ENCODE assay signal across 42 cellular contexts in genomic region chr10:35584946-35585345, GRCh38. TPM values are rescaled to one million over a fixed set of nuclear protein-coding genes. Genes with fewer than 3 reads are reported as not detected.
"Had no signal": no experiment of that assay in that cellular context is flagged by ENCODE, and none has a peak within 500 bp of the region (broad histone marks: within the 10 kb centered on the region; RNA-seq: fewer than 3 reads in every experiment).

No MANE protein-coding gene starts in this region.

- H3K36me3 Mint-ChIP-seq: activated naive CD4-positive, alpha-beta T cell treated with anti-CD3 and anti-CD28 coated beads, Interleukin-2, amount 10 ng/mL, durations not matched to agents 7 days and 5 days; activated naive CD4-positive, alpha-beta T cell treated with anti-CD3 and anti-CD28 coated beads, Interleukin-2, amount 50 U/mL, for 24 hours; activated naive CD4-positive, alpha-beta T cell treated with anti-CD3 and anti-CD28 coated beads, Interleukin-2, amount 50 U/mL, for 72 hours; activated naive CD8-positive, alpha-beta T cell; activated naive CD8-positive, alpha-beta T cell treated with anti-CD3 and anti-CD28 coated beads for 36 hours; activated naive CD8-positive, alpha-beta T cell treated with anti-CD3 and anti-CD28 coated beads, Interleukin-2, amount 10 ng/mL, durations not matched to agents 7 days and 5 days; brain had no signal

- H3K4me3 Mint-ChIP-seq: activated naive CD4-positive, alpha-beta T cell treated with anti-CD3 and anti-CD28 coated beads for 36 hours; activated naive CD4-positive, alpha-beta T cell treated with anti-CD3 and anti-CD28 coated beads, Interleukin-2, amount 10 ng/mL, durations not matched to agents 7 days and 5 days; activated naive CD4-positive, alpha-beta T cell treated with anti-CD3 and anti-CD28 coated beads, Interleukin-2, amount 50 U/mL, for 24 hours; activated naive CD8-positive, alpha-beta T cell; activated naive CD8-positive, alpha-beta T cell treated with anti-CD3 and anti-CD28 coated beads for 36 hours; activated naive CD8-positive, alpha-beta T cell treated with anti-CD3 and anti-CD28 coated beads, Interleukin-2, amount 10 ng/mL, durations not matched to agents 7 days and 5 days; activated naive CD8-positive, alpha-beta T cell treated with anti-CD3 and anti-CD28 coated beads, Interleukin-2, amount 50 U/mL, for 24 hours; activated T-cell treated with anti-CD3 and anti-CD28 coated beads, Interleukin-2, amount 50 U/mL, for 24 hours; activated T-cell treated with anti-CD3 and anti-CD28 coated beads, Interleukin-2, amount 50 U/mL, for 4 hours; activated T-cell treated with anti-CD3 and anti-CD28 coated beads, Interleukin-2, amount 50 U/mL, for 72 hours; activated T-helper 1 cell treated with anti-CD3 and anti-CD28 coated beads, Interleukin-12 subunit alpha, Interleukin-12 subunit beta, Interleukin-2, Interleukin-4 antibody, amounts not matched to agents 30 ng/mL and 10 ng/mL and 1 ng/mL, durations not matched to agents 14 hours and 24 hours and 36 hours; activated T-helper 17 cell treated with anti-CD3 and anti-CD28 coated beads, Interleukin-2, amount 50 U/mL, for 72 hours; brain; central memory CD8-positive, alpha-beta T cell had no signal

- H3K27me3 Mint-ChIP-seq: activated T-helper 17 cell treated with anti-CD3 and anti-CD28 coated beads, Interleukin-2, amount 50 U/mL, for 72 hours had no signal

- H3K9me3 Mint-ChIP-seq: activated naive CD4-positive, alpha-beta T cell treated with anti-CD3 and anti-CD28 coated beads for 36 hours; activated naive CD4-positive, alpha-beta T cell treated with anti-CD3 and anti-CD28 coated beads, Interleukin-2, amount 10 ng/mL, durations not matched to agents 7 days and 5 days; activated naive CD4-positive, alpha-beta T cell treated with anti-CD3 and anti-CD28 coated beads, Interleukin-2, amount 50 U/mL, for 24 hours; activated naive CD8-positive, alpha-beta T cell treated with anti-CD3 and anti-CD28 coated beads for 36 hours; activated naive CD8-positive, alpha-beta T cell treated with anti-CD3 and anti-CD28 coated beads, Interleukin-2, amount 10 ng/mL, durations not matched to agents 7 days and 5 days; activated naive CD8-positive, alpha-beta T cell treated with anti-CD3 and anti-CD28 coated beads, Interleukin-2, amount 50 U/mL, for 24 hours; activated T-cell treated with anti-CD3 and anti-CD28 coated beads, Interleukin-2, amount 50 U/mL, for 24 hours; activated T-cell treated with anti-CD3 and anti-CD28 coated beads, Interleukin-2, amount 50 U/mL, for 4 hours; activated T-cell treated with anti-CD3 and anti-CD28 coated beads, Interleukin-2, amount 50 U/mL, for 72 hours; activated T-helper 1 cell treated with anti-CD3 and anti-CD28 coated beads, Interleukin-12 subunit alpha, Interleukin-12 subunit beta, Interleukin-2, Interleukin-4 antibody, amounts not matched to agents 30 ng/mL and 10 ng/mL and 1 ng/mL, durations not matched to agents 14 hours and 24 hours and 36 hours; activated T-helper 17 cell treated with anti-CD3 and anti-CD28 coated beads, Interleukin-2, amount 50 U/mL, for 72 hours; activated T-helper 2 cell treated with anti-CD3 and anti-CD28 coated beads, Interferon-gamma antibody, Interleukin-2, Interleukin-4, amounts not matched to agents 10 μg/mL and 5 μg/mL and 100 μg/mL, durations not matched to agents 14 hours and 24 hours and 36 hours; brain; central memory CD8-positive, alpha-beta T cell had no signal

- H3K9me3 ChIP-seq: adrenal gland, ascending aorta, body of pancreas, breast epithelium had no signal

- H3K27ac Mint-ChIP-seq: activated naive CD4-positive, alpha-beta T cell treated with anti-CD3 and anti-CD28 coated beads for 36 hours; activated naive CD4-positive, alpha-beta T cell treated with anti-CD3 and anti-CD28 coated beads, Interleukin-2, amount 10 ng/mL, durations not matched to agents 7 days and 5 days; activated naive CD4-positive, alpha-beta T cell treated with anti-CD3 and anti-CD28 coated beads, Interleukin-2, amount 50 U/mL, for 24 hours; activated naive CD8-positive, alpha-beta T cell; activated naive CD8-positive, alpha-beta T cell treated with anti-CD3 and anti-CD28 coated beads for 36 hours; activated naive CD8-positive, alpha-beta T cell treated with anti-CD3 and anti-CD28 coated beads, Interleukin-2, amount 10 ng/mL, durations not matched to agents 7 days and 5 days; activated naive CD8-positive, alpha-beta T cell treated with anti-CD3 and anti-CD28 coated beads, Interleukin-2, amount 50 U/mL, for 24 hours; activated T-cell treated with anti-CD3 and anti-CD28 coated beads, Interleukin-2, amount 50 U/mL, for 24 hours; activated T-cell treated with anti-CD3 and anti-CD28 coated beads, Interleukin-2, amount 50 U/mL, for 72 hours; activated T-helper 1 cell treated with anti-CD3 and anti-CD28 coated beads, Interleukin-12 subunit alpha, Interleukin-12 subunit beta, Interleukin-2, Interleukin-4 antibody, amounts not matched to agents 30 ng/mL and 10 ng/mL and 1 ng/mL, durations not matched to agents 14 hours and 24 hours and 36 hours; activated T-helper 17 cell treated with anti-CD3 and anti-CD28 coated beads, Interleukin-2, amount 50 U/mL, for 72 hours; activated T-helper 2 cell treated with anti-CD3 and anti-CD28 coated beads, Interferon-gamma antibody, Interleukin-2, Interleukin-4, amounts not matched to agents 10 μg/mL and 5 μg/mL and 100 μg/mL, durations not matched to agents 14 hours and 24 hours and 36 hours; brain had no signal

- ATAC-seq: activated naive CD4-positive, alpha-beta T cell treated with anti-CD3 and anti-CD28 coated beads, Interleukin-2, amount 50 U/mL, for 72 hours; activated naive CD8-positive, alpha-beta T cell treated with anti-CD3 and anti-CD28 coated beads, Interleukin-2, amount 50 U/mL, for 24 hours; activated T-cell treated with anti-CD3 and anti-CD28 coated beads, Interleukin-2, amount 50 U/mL, for 4 hours; activated T-helper 17 cell treated with anti-CD3 and anti-CD28 coated beads, Interleukin-2, amount 50 U/mL, for 72 hours; body of pancreas had no signal

- H3K4me1 ChIP-seq: adrenal gland, ascending aorta, body of pancreas, breast epithelium had no signal

- H3K4me3 ChIP-seq: adrenal gland, ascending aorta, body of pancreas, breast epithelium, cardiac muscle cell had no signal

- H3K27ac ChIP-seq: adrenal gland, ascending aorta, body of pancreas, brain microvascular endothelial cell, breast epithelium, cardiac muscle cell had no signal

- H3K4me1 Mint-ChIP-seq: activated naive CD4-positive, alpha-beta T cell treated with anti-CD3 and anti-CD28 coated beads, Interleukin-2, amount 10 ng/mL, durations not matched to agents 7 days and 5 days; activated naive CD8-positive, alpha-beta T cell treated with anti-CD3 and anti-CD28 coated beads for 36 hours; activated naive CD8-positive, alpha-beta T cell treated with anti-CD3 and anti-CD28 coated beads, Interleukin-2, amount 10 ng/mL, durations not matched to agents 7 days and 5 days; activated naive CD8-positive, alpha-beta T cell treated with anti-CD3 and anti-CD28 coated beads, Interleukin-2, amount 50 U/mL, for 24 hours; activated T-helper 17 cell treated with anti-CD3 and anti-CD28 coated beads, Interleukin-2, amount 50 U/mL, for 72 hours; central memory CD8-positive, alpha-beta T cell had no signal

- DNase-seq: activated effector memory CD4-positive, alpha-beta T cell treated with anti-CD3 and anti-CD28 coated beads, Interleukin-2, amount 50 U/mL, for 16 hours; activated effector memory CD4-positive, alpha-beta T cell treated with Interleukin-2 at 50 U/mL for 16 hours; activated gamma-delta T cell; activated gamma-delta T cell treated with Interleukin-2 at 50 U/mL for 16 hours; activated naive CD4-positive, alpha-beta T cell; activated naive CD4-positive, alpha-beta T cell treated with anti-CD3 and anti-CD28 coated beads for 36 hours; activated naive CD4-positive, alpha-beta T cell treated with anti-CD3 and anti-CD28 coated beads, Interleukin-2, amount 10 ng/mL, durations not matched to agents 7 days and 5 days; activated naive CD4-positive, alpha-beta T cell treated with anti-CD3 and anti-CD28 coated beads, Interleukin-2, amount 50 U/mL, for 16 hours; activated naive CD4-positive, alpha-beta T cell treated with Interleukin-2 at 50 U/mL for 16 hours; activated naive CD8-positive, alpha-beta T cell treated with anti-CD3 and anti-CD28 coated beads for 36 hours; activated naive CD8-positive, alpha-beta T cell treated with anti-CD3 and anti-CD28 coated beads, Interleukin-2, amount 10 ng/mL, durations not matched to agents 7 days and 5 days; activated naive CD8-positive, alpha-beta T cell treated with anti-CD3 and anti-CD28 coated beads, Interleukin-2, amount 50 U/mL, for 24 hours; activated T-cell treated with anti-CD3 and anti-CD28 coated beads for 4 hours; activated T-cell treated with anti-CD3 and anti-CD28 coated beads, Interleukin-2, amount 50 U/mL, for 1 hour; activated T-cell treated with anti-CD3 and anti-CD28 coated beads, Interleukin-2, amount 50 U/mL, for 24 hours; activated T-cell treated with anti-CD3 and anti-CD28 coated beads, Interleukin-2, amount 50 U/mL, for 4 hours; activated T-cell treated with anti-CD3 and anti-CD28 coated beads, Interleukin-2, amount 50 U/mL, for 48 hours; activated T-cell treated with anti-CD3 and anti-CD28 coated beads, Interleukin-2, amount 50 U/mL, for 72 hours; adrenal gland; amniotic stem cell; amygdala; anterior cingulate cortex; aorta; body of pancreas; brain microvascular endothelial cell; caudate nucleus; cerebellar nuclear complex had no signal

- H3K36me3 ChIP-seq: adrenal gland, ascending aorta, brain microvascular endothelial cell, breast epithelium, cardiac muscle cell had no signal

- H3K27me3 ChIP-seq: adrenal gland, ascending aorta, body of pancreas, brain microvascular endothelial cell, breast epithelium, cardiac muscle cell had no signal

RNA-seq across cellular contexts. Expression of gene GJD4, which starts 20.2 kb away (rescaled TPM):
- total RNA-seq: activated naive CD4-positive, alpha-beta T cell treated with anti-CD3 and anti-CD28 coated beads for 36 hours; activated naive CD4-positive, alpha-beta T cell treated with anti-CD3 and anti-CD28 coated beads, Interleukin-2, amount 50 U/mL, for 72 hours; activated naive CD8-positive, alpha-beta T cell treated with anti-CD3 and anti-CD28 coated beads for 36 hours; activated naive CD8-positive, alpha-beta T cell treated with anti-CD3 and anti-CD28 coated beads, Interleukin-2, amount 10 ng/mL, durations not matched to agents 7 days and 5 days; activated T-cell treated with anti-CD3 and anti-CD28 coated beads, Interleukin-2, amount 50 U/mL, for 4 hours; activated T-cell treated with anti-CD3 and anti-CD28 coated beads, Interleukin-2, amount 50 U/mL, for 72 hours; activated T-helper 1 cell treated with anti-CD3 and anti-CD28 coated beads, Interleukin-12 subunit alpha, Interleukin-12 subunit beta, Interleukin-2, Interleukin-4 antibody, amounts not matched to agents 30 ng/mL and 10 ng/mL and 1 ng/mL, durations not matched to agents 14 hours and 24 hours and 36 hours; activated T-helper 2 cell treated with anti-CD3 and anti-CD28 coated beads, Interferon-gamma antibody, Interleukin-2, Interleukin-4, amounts not matched to agents 10 μg/mL and 5 μg/mL and 100 μg/mL, durations not matched to agents 14 hours and 24 hours and 36 hours; adrenal gland; aorta; ascending aorta; astrocyte; body of pancreas; breast epithelium; bronchial epithelial cell; cardiac septum; cerebellum had no signal
- polyA plus RNA-seq: adrenal gland, aorta, cardiac muscle cell had no signal
